Comparison of ENCODE assay signal across 8 cellular contexts in genomic region chr17:76370261-76370993, GRCh38. TPM values are rescaled to one million over a fixed set of nuclear protein-coding genes. Genes with fewer than 3 reads are reported as not detected.
DNase-seq lines count a peak whose midpoint lies in the region; ATAC-seq and TF ChIP-seq lines count a peak whose summit lies in the region.

No MANE protein-coding gene starts in this region.

- H3K27me3 ChIP-seq in right cardiac atrium (ENCODE audit: control insufficient read depth, insufficient read depth) (no peaks in the 10 kb centered on the region), testis (no peaks in the 10 kb centered on the region)
- no peaks in the 10 kb centered on the region for H3K27me3 ChIP-seq in effector memory CD4-positive, alpha-beta T cell (replicated peaks; ENCODE audit: control insufficient read depth, insufficient read depth, low read length, poor library complexity, severe bottlenecking)

- no peaks in the 10 kb centered on the region for H3K36me3 ChIP-seq in testis (ENCODE audit: low read depth, missing control alignments)
- H3K36me3 ChIP-seq in effector memory CD4-positive, alpha-beta T cell (ENCODE audit: control insufficient read depth, insufficient read depth, low read length), result no peaks in the 10 kb centered on the region

- peak overlapping the region; percentile 88 for H3K27ac Mint-ChIP-seq in HFFc6

- no peaks in the 10 kb centered on the region for H3K27me3 Mint-ChIP-seq in HFFc6 (ENCODE audit: insufficient read depth)
- H3K27me3 Mint-ChIP-seq in activated T-cell treated with anti-CD3 and anti-CD28 coated beads, Interleukin-2, amount 50 U/mL, for 4 hours (ENCODE audit: low read depth), result no peaks in the 10 kb centered on the region

- H3K9me3 ChIP-seq in right cardiac atrium (ENCODE audit: control insufficient read depth, low read length) (no peaks in the 10 kb centered on the region), testis (no peaks in the 10 kb centered on the region)
- no peaks in the 10 kb centered on the region for H3K9me3 ChIP-seq in effector memory CD4-positive, alpha-beta T cell (ENCODE audit: control insufficient read depth, low read length)

- H3K4me1 ChIP-seq in right cardiac atrium (ENCODE audit: control insufficient read depth, insufficient read depth, low read length), result peaks cover 5% of the 10 kb centered on the region
- H3K4me1 ChIP-seq in testis, result peaks cover 3% of the 10 kb centered on the region
- H3K4me1 ChIP-seq in effector memory CD4-positive, alpha-beta T cell (ENCODE audit: control insufficient read depth, insufficient read depth, low read length, poor library complexity, severe bottlenecking), result no peaks in the 10 kb centered on the region

- H3K4me3 ChIP-seq in WI38 (ENCODE audit: low read depth, low read length) (no peak overlapping the region), right cardiac atrium (ENCODE audit: low read length) (no peak overlapping the region), testis (no peak overlapping the region)
- no peak overlapping the region for H3K4me3 ChIP-seq in effector memory CD4-positive, alpha-beta T cell (ENCODE audit: insufficient read depth, low read depth, low read length, poor library complexity, severe bottlenecking)

- TF ChIP-seq CTCF in HFFc6 (IDR thresholded peaks at IDR 0.05) (peak; percentile 89), WI38 (IDR thresholded peaks at IDR 0.05; ENCODE audit: low read depth, low read length) (peak; percentile 54; the same call in 1 of the 2 replicates), testis (IDR thresholded peaks at IDR 0.05) (peak; percentile 13 to 27 (median 26))

- no peak for TF ChIP-seq POLR2A in testis (IDR thresholded peaks at IDR 0.05)

- peak; percentile 93 to 95 for ATAC-seq in right cardiac atrium
- ATAC-seq in HG03571 (IDR thresholded peaks at IDR 0.05; ENCODE audit: unreplicated experiment), result no peak
- no peak for ATAC-seq in HG03342 (IDR thresholded peaks at IDR 0.05; ENCODE audit: unreplicated experiment)
- no peak for ATAC-seq in activated T-cell treated with anti-CD3 and anti-CD28 coated beads, Interleukin-2, amount 50 U/mL, for 4 hours

- intact Hi-C loops in right cardiac atrium (cut with DNase I), result no loop called here
- intact Hi-C loops in testis (cut with DNase I; ENCODE audit: low total_unique reads), result no loop called here

- WGBS in right cardiac atrium, result 21% methylated on average over 11 of the region's 11 CpGs
- 38 to 58% methylated on average over 11 of the region's 11 CpGs for WGBS in testis, 2 donors

- no peaks in the 10 kb centered on the region for H3K9me3 Mint-ChIP-seq in HFFc6
- no peaks in the 10 kb centered on the region for H3K9me3 Mint-ChIP-seq in activated T-cell treated with anti-CD3 and anti-CD28 coated beads, Interleukin-2, amount 50 U/mL, for 4 hours

- peak overlapping the region; percentile 52 for H3K4me3 Mint-ChIP-seq in HFFc6
- H3K4me3 Mint-ChIP-seq in activated T-cell treated with anti-CD3 and anti-CD28 coated beads, Interleukin-2, amount 50 U/mL, for 4 hours, result no peak overlapping the region

- peaks cover 41% of the 10 kb centered on the region for H3K4me1 Mint-ChIP-seq in HFFc6 (ENCODE audit: low read depth)
- no peaks in the 10 kb centered on the region for H3K4me1 Mint-ChIP-seq in activated T-cell treated with anti-CD3 and anti-CD28 coated beads, Interleukin-2, amount 50 U/mL, for 4 hours (ENCODE audit: low read depth)

- no peaks in the 10 kb centered on the region for H3K36me3 Mint-ChIP-seq in HFFc6 (ENCODE audit: low read depth)
- no peaks in the 10 kb centered on the region for H3K36me3 Mint-ChIP-seq in activated T-cell treated with anti-CD3 and anti-CD28 coated beads, Interleukin-2, amount 50 U/mL, for 4 hours (ENCODE audit: insufficient read depth)

- H3K27ac ChIP-seq in right cardiac atrium (ENCODE audit: low read length) (peak overlapping the region; percentile 61), testis (no peak overlapping the region)
- no peak overlapping the region for H3K27ac ChIP-seq in effector memory CD4-positive, alpha-beta T cell (ENCODE audit: insufficient read depth, low read length, poor library complexity, severe bottlenecking)

- DNase-seq in HFFc6 (peak; percentile 97), right cardiac atrium (peak; percentile 90 to 93 (median 92)), testis (peak; percentile 63)
- DNase-seq in activated T-cell treated with anti-CD3 and anti-CD28 coated beads, Interleukin-2, amount 50 U/mL, for 4 hours, result no peak
- DNase-seq in effector memory CD4-positive, alpha-beta T cell, result no peak

RNA-seq across cellular contexts. Expression of gene SPHK1, which starts 14.0 kb away (rescaled TPM):
- 10 to 100 TPM; 53.9 to 68.1 (median 55.7) TPM for total RNA-seq in HFFc6 (2021; fragmentation: NEBNext Ultra II Directional; extraction: Animal tissue kit (Norgen Biotek cat#: 25700))
- total RNA-seq in right cardiac atrium, result 10 to 100 TPM in 1 of 4 donors, 1 to 10 TPM in 3; 3.5 to 13.6 (median 3.8) TPM
- 3.8 TPM for polyA plus RNA-seq in right cardiac atrium
- total RNA-seq in testis, result 10 to 100 TPM; 14.7 to 17.7 TPM
- 8.0 TPM for polyA plus RNA-seq in testis (ENCODE audit: insufficient read depth, low read depth, low replicate concordance)
- 10 to 100 TPM; 16.9 to 22.2 (median 17.4) TPM for total RNA-seq in activated T-cell treated with anti-CD3 and anti-CD28 coated beads, Interleukin-2, amount 50 U/mL, for 4 hours

RNA-seq across cellular contexts. Expression of gene PRPSAP1, which starts 16.7 kb away (rescaled TPM):
- 10 to 100 TPM; 32.6 to 37.4 (median 35.1) TPM for total RNA-seq in HFFc6 (2021; fragmentation: NEBNext Ultra II Directional; extraction: Animal tissue kit (Norgen Biotek cat#: 25700))
- total RNA-seq in right cardiac atrium, result 10 to 100 TPM; 31.9 to 45.3 (median 39.1) TPM
- 37.4 TPM for polyA plus RNA-seq in right cardiac atrium
- total RNA-seq in testis, result 100 to 1,000 TPM; 132 to 152 TPM
- polyA plus RNA-seq in testis (ENCODE audit: insufficient read depth, low read depth, low replicate concordance), result 184 TPM
- 10 to 100 TPM; 28.1 to 32.3 (median 31.8) TPM for total RNA-seq in activated T-cell treated with anti-CD3 and anti-CD28 coated beads, Interleukin-2, amount 50 U/mL, for 4 hours

Comparison
In these comparisons a context has a peak if more than half of its experiments do, and no peak if none do; other contexts are left out.
1. DNase-seq: peak in HFFc6 (single experiment), right cardiac atrium (3 of 3) and testis (single experiment); none in activated T-cell treated with anti-CD3 and anti-CD28 coated beads, Interleukin-2, amount 50 U/mL, for 4 hours (single experiment) and effector memory CD4-positive, alpha-beta T cell (0 of 3).
2. CTCF ChIP-seq: peak in every context shown above with its lines; median percentile 89 in HFFc6; 54 in WI38; 26 in testis.
3. ATAC-seq: peak in right cardiac atrium (2 of 2); none in HG03571 (single experiment), HG03342 (single experiment) and activated T-cell treated with anti-CD3 and anti-CD28 coated beads, Interleukin-2, amount 50 U/mL, for 4 hours (0 of 2).